18 cellular contexts compared by ENCODE assay signal in the genomic region with DNA sequence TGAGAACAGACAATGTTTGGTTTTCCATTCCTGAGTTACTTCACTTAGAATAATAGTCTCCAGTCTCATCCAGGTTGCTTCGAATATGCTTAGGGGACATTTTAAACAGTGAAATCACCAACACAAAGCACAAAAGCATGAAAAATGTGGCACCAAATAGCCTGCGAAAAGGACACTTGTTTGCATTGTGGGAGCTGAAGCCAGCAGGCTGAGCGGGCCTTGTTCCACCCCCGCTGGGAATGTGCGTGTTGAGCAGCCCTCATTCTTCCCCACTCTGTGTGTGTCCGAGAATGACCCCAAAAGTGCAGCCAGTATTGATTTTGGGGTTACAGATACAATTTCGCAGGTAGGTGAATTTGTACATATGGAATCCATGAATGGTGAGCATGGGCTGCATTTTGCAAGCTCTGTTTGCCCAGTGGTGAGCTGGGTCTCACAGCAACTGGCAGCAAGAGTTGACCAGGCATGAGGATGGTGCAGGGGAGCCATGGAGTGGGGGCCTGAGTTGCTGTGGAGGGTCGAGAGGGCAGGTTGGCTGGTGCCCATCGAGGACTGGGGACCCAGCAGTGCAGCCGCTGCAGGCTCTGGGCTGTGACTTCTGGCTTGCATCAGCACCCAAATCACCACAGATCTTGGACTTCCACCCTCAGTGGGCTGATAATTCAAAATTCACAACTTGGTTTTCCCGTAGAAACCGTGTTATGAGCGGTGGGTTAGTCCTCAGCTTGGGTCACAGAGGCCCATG. TPM values are rescaled to one million over a fixed set of nuclear protein-coding genes. Genes with fewer than 3 reads are reported as not detected.
DNase-seq lines count a peak whose midpoint lies in the region; ATAC-seq and TF ChIP-seq lines count a peak whose summit lies in the region.
"Had no signal": no experiment of that assay in that cellular context is flagged by ENCODE, and none has a peak within 500 bp of the region (broad histone marks: within the 10 kb centered on the region; RNA-seq: fewer than 3 reads in every experiment).

No MANE protein-coding gene starts in this region.

- no peaks in the 10 kb centered on the region for H3K9me3 Mint-ChIP-seq in activated naive CD4-positive, alpha-beta T cell treated with anti-CD3 and anti-CD28 coated beads for 36 hours
- H3K9me3 Mint-ChIP-seq in activated naive CD4-positive, alpha-beta T cell treated with anti-CD3 and anti-CD28 coated beads, Interleukin-2, amount 50 U/mL, for 72 hours = no peaks in the 10 kb centered on the region
- peaks cover 3% of the 10 kb centered on the region for H3K9me3 Mint-ChIP-seq in progenitor cell of endocrine pancreas (ENCODE audit: low read depth)
- H3K9me3 Mint-ChIP-seq: CD4-positive, alpha-beta T cell had no signal

- no peak for DNase-seq in activated naive CD4-positive, alpha-beta T cell treated with anti-CD3 and anti-CD28 coated beads for 36 hours
- DNase-seq in activated naive CD4-positive, alpha-beta T cell treated with anti-CD3 and anti-CD28 coated beads, Interleukin-2, amount 50 U/mL, for 72 hours (ENCODE audit: low spot score in 2 of 2) = no peak
- peak; percentile 29 to 53 for DNase-seq in hippocampal formation (lab: John Stamatoyannopoulos, UW)
- no peak for DNase-seq in progenitor cell of endocrine pancreas (ENCODE audit: low spot score, unreplicated experiment)
- no peak for DNase-seq in activated CD8-positive, alpha-beta memory T cell treated with anti-CD3 and anti-CD28 coated beads, Interleukin-2, amount 50 U/mL, for 4 hours
- DNase-seq: 8988T; BE2C; CD4-positive, alpha-beta T cell; DMS153; GF-D8; KBM-7; NCI-H1694 treated with DMSO at 0.1 percent for 48 hours; NCI-H748 treated with DMSO at 0.1 percent for 48 hours; NK-92 treated with Interleukin-12 subunit alpha and Interleukin-12 subunit beta, amount 100 ng/mL, for 24 hours; Right ventricle myocardium superior had no signal

- H3K36me3 Mint-ChIP-seq in activated naive CD4-positive, alpha-beta T cell treated with anti-CD3 and anti-CD28 coated beads for 36 hours (ENCODE audit: low read depth) = no peaks in the 10 kb centered on the region
- H3K36me3 Mint-ChIP-seq in activated naive CD4-positive, alpha-beta T cell treated with anti-CD3 and anti-CD28 coated beads, Interleukin-2, amount 50 U/mL, for 72 hours = no peaks in the 10 kb centered on the region
- H3K36me3 Mint-ChIP-seq in progenitor cell of endocrine pancreas (ENCODE audit: insufficient read depth) = no peaks in the 10 kb centered on the region

- H3K27ac Mint-ChIP-seq in activated naive CD4-positive, alpha-beta T cell treated with anti-CD3 and anti-CD28 coated beads for 36 hours = no peak overlapping the region
- no peak overlapping the region for H3K27ac Mint-ChIP-seq in activated naive CD4-positive, alpha-beta T cell treated with anti-CD3 and anti-CD28 coated beads, Interleukin-2, amount 50 U/mL, for 72 hours
- H3K27ac Mint-ChIP-seq in progenitor cell of endocrine pancreas = peak overlapping the region; percentile 33
- H3K27ac Mint-ChIP-seq: CD4-positive, alpha-beta T cell had no signal

- CTCF ChIA-PET in activated naive CD4-positive, alpha-beta T cell treated with anti-CD3 and anti-CD28 coated beads for 36 hours (lab: Charles Lee) = interaction anchor here (1.3 to 2.1 kb wide), 2 partner anchors 15 to 33 kb away, joined by 4 to 8 read pairs; no protein-coding TSS in a partner anchor

- intact Hi-C loops in activated naive CD4-positive, alpha-beta T cell treated with anti-CD3 and anti-CD28 coated beads for 36 hours (cut with micrococcal nuclease) = no loop called here

- no peak for ATAC-seq in activated naive CD4-positive, alpha-beta T cell treated with anti-CD3 and anti-CD28 coated beads, Interleukin-2, amount 50 U/mL, for 72 hours
- ATAC-seq in GM18858 (IDR thresholded peaks at IDR 0.05; ENCODE audit: unreplicated experiment) = no peak
- ATAC-seq in HG03571 (IDR thresholded peaks at IDR 0.05; ENCODE audit: unreplicated experiment) = no peak
- ATAC-seq in GM21528 (IDR thresholded peaks at IDR 0.05; ENCODE audit: low FRiP score, unreplicated experiment) = no peak

- TF ChIP-seq CTCF in progenitor cell of endocrine pancreas (IDR thresholded peaks at IDR 0.05; ENCODE audit: unreplicated experiment) = no peak

- no peaks in the 10 kb centered on the region for H3K27me3 Mint-ChIP-seq in activated naive CD4-positive, alpha-beta T cell treated with anti-CD3 and anti-CD28 coated beads for 36 hours (ENCODE audit: low read depth)
- peaks cover 2% of the 10 kb centered on the region for H3K27me3 Mint-ChIP-seq in progenitor cell of endocrine pancreas
- H3K27me3 Mint-ChIP-seq: CD4-positive, alpha-beta T cell had no signal

- peaks cover 3% of the 10 kb centered on the region for H3K4me1 Mint-ChIP-seq in activated naive CD4-positive, alpha-beta T cell treated with anti-CD3 and anti-CD28 coated beads for 36 hours (ENCODE audit: low read depth)
- peaks cover 26% of the 10 kb centered on the region for H3K4me1 Mint-ChIP-seq in progenitor cell of endocrine pancreas (ENCODE audit: low read depth)

- peak overlapping the region; percentile 25 for H3K4me3 Mint-ChIP-seq in activated naive CD4-positive, alpha-beta T cell treated with anti-CD3 and anti-CD28 coated beads for 36 hours
- H3K4me3 Mint-ChIP-seq in progenitor cell of endocrine pancreas (ENCODE audit: low read depth) = no peak overlapping the region
- H3K4me3 Mint-ChIP-seq: CD4-positive, alpha-beta T cell had no signal

RNA-seq across cellular contexts. Expression of a gene that starts 29.4 kb away (rescaled TPM):
- 10 to 100 TPM; 27.0 to 30.9 TPM for total RNA-seq in activated naive CD4-positive, alpha-beta T cell treated with anti-CD3 and anti-CD28 coated beads for 36 hours
- 10 to 100 TPM; 34.9 to 35.7 TPM for total RNA-seq in activated naive CD4-positive, alpha-beta T cell treated with anti-CD3 and anti-CD28 coated beads, Interleukin-2, amount 50 U/mL, for 72 hours
- 26.6 and 30.2 TPM in 2 replicates for total RNA-seq in progenitor cell of endocrine pancreas

RNA-seq across cellular contexts. Expression of a gene that starts 47.4 kb away (rescaled TPM):
- total RNA-seq in activated naive CD4-positive, alpha-beta T cell treated with anti-CD3 and anti-CD28 coated beads for 36 hours = 10 to 100 TPM in 1 of 2 experiments, 1 to 10 TPM in 1; 9.5 to 10.2 TPM
- 10 to 100 TPM; 10.1 to 16.9 TPM for total RNA-seq in activated naive CD4-positive, alpha-beta T cell treated with anti-CD3 and anti-CD28 coated beads, Interleukin-2, amount 50 U/mL, for 72 hours
- total RNA-seq in progenitor cell of endocrine pancreas = 24.5 and 25.1 TPM in 2 replicates

Comparison
In these comparisons a context has a peak if more than half of its experiments do, and no peak if none do; other contexts are left out.
1. DNase-seq: peak in hippocampal formation (2 of 2); none in activated naive CD4-positive, alpha-beta T cell treated with anti-CD3 and anti-CD28 coated beads for 36 hours (single experiment), activated naive CD4-positive, alpha-beta T cell treated with anti-CD3 and anti-CD28 coated beads, Interleukin-2, amount 50 U/mL, for 72 hours (0 of 2), progenitor cell of endocrine pancreas (single experiment) and activated CD8-positive, alpha-beta memory T cell treated with anti-CD3 and anti-CD28 coated beads, Interleukin-2, amount 50 U/mL, for 4 hours (single experiment).